In genomic region chr10:27241640-27242472, GRCh38 we compare ENCODE assay signal across 1 cellular context.
TF ChIP-seq lines count a peak whose summit lies in the region.

No MANE protein-coding gene starts in this region.

TF ChIP-seq in K562, 482 proteins besides CTCF, POLR2A, EP300 and RAD21 (continued from another document and continues in another):
- no peak for TF ChIP-seq HLTF (IDR thresholded peaks at IDR 0.05)
- TF ChIP-seq HSF4 (CRISPR knock-in tag; IDR thresholded peaks at IDR 0.05; ENCODE audit: borderline replicate concordance), result no peak
- TF ChIP-seq ZNF507 (tag; conservative IDR thresholded peaks at IDR 0.05), result no peak
- peak; percentile 40; the same call in 1 of the 2 replicates for TF ChIP-seq PML (IDR thresholded peaks at IDR 0.05; ENCODE audit: low read length)
- TF ChIP-seq SAFB2 (IDR thresholded peaks at IDR 0.05; ENCODE audit: borderline replicate concordance, low read depth, low read length, severe bottlenecking), result no peak
- TF ChIP-seq MBD2 (IDR thresholded peaks at IDR 0.05; ENCODE audit: borderline replicate concordance, low read depth), result peak; percentile 82; the same call in 1 of the 2 replicates
- TF ChIP-seq SIRT6 (IDR thresholded peaks at IDR 0.05; ENCODE audit: low read depth, low read length), result no peak
- no peak for TF ChIP-seq SRSF7 (optimal IDR thresholded peaks at IDR 0.05; ENCODE audit: low read depth, low read length)
- TF ChIP-seq CBFB (CRISPR knock-in tag; IDR thresholded peaks at IDR 0.05), result no peak
- TF ChIP-seq CBX3 (IDR thresholded peaks at IDR 0.05; ENCODE audit: borderline replicate concordance in 1 of 2, low read length in 2 of 2), result peak in 1 of 2 experiments; percentile 74; a peak in 1 of 3 replicates
- no peak for TF ChIP-seq RERE (CRISPR knock-in tag; IDR thresholded peaks at IDR 0.05; ENCODE audit: borderline replicate concordance)
- TF ChIP-seq BCOR (IDR thresholded peaks at IDR 0.05), result 0 out of 2 replicates have a peak, but pooled peaks have one; percentile 49
- TF ChIP-seq SRSF3 (IDR thresholded peaks at IDR 0.05; ENCODE audit: insufficient read depth, low read length), result no peak
- no peak for TF ChIP-seq TFAM (CRISPR knock-in tag; conservative IDR thresholded peaks at IDR 0.05)
- no peak for TF ChIP-seq WHSC1 (IDR thresholded peaks at IDR 0.05; ENCODE audit: low read length)
- peak; percentile 84 for TF ChIP-seq IRF9 (tag; IDR thresholded peaks at IDR 0.05)
- no peak for TF ChIP-seq CEBPZ (IDR thresholded peaks at IDR 0.05; ENCODE audit: borderline replicate concordance, low read depth, low read length)
- peak; percentile 82 for TF ChIP-seq ZNF41 (CRISPR knock-in tag; conservative IDR thresholded peaks at IDR 0.05)
- no peak for TF ChIP-seq ZNF165 (CRISPR knock-in tag; IDR thresholded peaks at IDR 0.05; ENCODE audit: borderline replicate concordance)
- no peak for TF ChIP-seq ATF2 (CRISPR knock-in tag; IDR thresholded peaks at IDR 0.05)
- TF ChIP-seq PRPF4 (IDR thresholded peaks at IDR 0.05; ENCODE audit: insufficient read depth, low read depth, low read length, poor library complexity, severe bottlenecking), result no peak
- TF ChIP-seq NEUROD1 (IDR thresholded peaks at IDR 0.05; ENCODE audit: borderline replicate concordance, low read depth, low read length, partially characterized antibody), result no peak
- no peak for TF ChIP-seq KAT7 (CRISPR knock-in tag; IDR thresholded peaks at IDR 0.05; ENCODE audit: borderline replicate concordance)
- no peak for TF ChIP-seq LARP7 (IDR thresholded peaks at IDR 0.05)
- TF ChIP-seq THRB (CRISPR knock-in tag; conservative IDR thresholded peaks at IDR 0.05), result no peak
- TF ChIP-seq RBM15 (IDR thresholded peaks at IDR 0.05; ENCODE audit: insufficient read depth, low read length), result no peak
- TF ChIP-seq NKRF (IDR thresholded peaks at IDR 0.05; ENCODE audit: borderline replicate concordance), result no peak; the same call in 1 of the 2 replicates
- peak; percentile 53; the same call in 1 of the 2 replicates for TF ChIP-seq EGR1 (conservative IDR thresholded peaks at IDR 0.05)
- TF ChIP-seq ZNF174 (CRISPR knock-in tag; IDR thresholded peaks at IDR 0.05), result no peak
- TF ChIP-seq POU5F1 (IDR thresholded peaks at IDR 0.05; ENCODE audit: borderline replicate concordance, low read depth, low read length, partially characterized antibody), result no peak
- peak; percentile 86; the same call in 1 of the 2 replicates for TF ChIP-seq ZNF589 (CRISPR knock-in tag; IDR thresholded peaks at IDR 0.05; ENCODE audit: low read depth)
- no peak for TF ChIP-seq ARID3B (CRISPR knock-in tag; IDR thresholded peaks at IDR 0.05; ENCODE audit: borderline replicate concordance)
- peak; percentile 66; the same call in 1 of the 2 replicates for TF ChIP-seq GTF2F1 (IDR thresholded peaks at IDR 0.05; ENCODE audit: low read depth, low read length)
- peak; percentile 81 for TF ChIP-seq KLF6 (CRISPR knock-in tag; IDR thresholded peaks at IDR 0.05; ENCODE audit: borderline replicate concordance)
- TF ChIP-seq GATAD2B (IDR thresholded peaks at IDR 0.05; ENCODE audit: borderline replicate concordance), result peak; percentile 13; the same call in 1 of the 2 replicates
- TF ChIP-seq GTF2B (IDR thresholded peaks at IDR 0.05; ENCODE audit: extremely low read depth, insufficient read length), result no peak
- 0 out of 2 replicates have a peak, but pooled peaks have one; percentile 19 for TF ChIP-seq TCF15 (CRISPR knock-in tag; IDR thresholded peaks at IDR 0.05)
- TF ChIP-seq RAD51 (IDR thresholded peaks at IDR 0.05; ENCODE audit: borderline replicate concordance, low read depth), result no peak
- peak; percentile 75 for TF ChIP-seq CREM (IDR thresholded peaks at IDR 0.05; ENCODE audit: low read depth)
- TF ChIP-seq POLR2AphosphoS5 (IDR thresholded peaks at IDR 0.05; ENCODE audit: control insufficient read depth, insufficient read depth, low read depth, low read length), result peak; percentile 82
- no peak for TF ChIP-seq CSDE1 (IDR thresholded peaks at IDR 0.05)
- TF ChIP-seq E2F6 (IDR thresholded peaks at IDR 0.05; ENCODE audit: borderline replicate concordance in 1 of 2, extremely low read depth in 1 of 2, insufficient read depth in 1 of 2, insufficient read length in 1 of 2, low read depth in 1 of 2, low read length in 1 of 2, poor library complexity in 1 of 2, severe bottlenecking in 1 of 2), result peak in 1 of 2 experiments; percentile 55
- peak; percentile 13 for TF ChIP-seq L3MBTL2 (IDR thresholded peaks at IDR 0.05)
- no peak for TF ChIP-seq SMAD3 (CRISPR knock-in tag; conservative IDR thresholded peaks at IDR 0.05)
